29 cellular contexts compared by ENCODE assay signal in the genomic region with DNA sequence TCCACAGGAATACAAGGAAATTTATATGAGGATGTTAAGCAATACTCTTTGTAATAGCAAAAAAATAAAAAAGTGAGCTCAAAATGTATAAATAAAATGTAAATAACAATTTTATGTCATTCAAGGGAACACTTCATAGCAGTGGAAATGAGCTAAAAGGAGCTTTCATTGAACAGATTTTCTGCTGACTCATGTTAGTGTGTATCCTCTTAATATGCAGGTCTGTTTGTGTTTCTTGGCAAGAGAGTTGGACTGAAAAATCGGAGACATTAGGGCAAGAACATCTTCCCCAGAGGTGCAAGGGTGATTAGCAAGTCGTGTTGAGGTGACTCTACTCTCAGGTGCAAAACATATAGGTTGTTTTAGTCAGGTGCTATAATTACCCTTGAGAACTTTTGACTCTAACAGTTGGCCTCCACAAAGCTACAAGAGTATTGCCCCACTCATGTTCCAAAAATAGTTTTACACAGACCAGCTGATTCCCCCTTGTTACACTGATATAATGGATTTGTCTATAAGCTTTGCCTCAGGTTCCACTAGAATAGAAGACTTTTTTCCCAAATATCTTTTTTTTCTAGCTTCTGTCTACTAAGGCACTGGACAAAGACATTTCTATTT.
DNase-seq lines count a peak whose midpoint lies in the region; ATAC-seq, FAIRE-seq and TF ChIP-seq lines count a peak whose summit lies in the region.
"Had no signal": no experiment of that assay in that cellular context is flagged by ENCODE, and none has a peak within 500 bp of the region (broad histone marks: within the 10 kb centered on the region; RNA-seq: fewer than 3 reads in every experiment).

No MANE protein-coding gene starts in this region.

- no peak overlapping the region for H4K91ac ChIP-seq in mesenchymal stem cell (ENCODE audit: low read length)

- no peak overlapping the region for H3K4me3 Mint-ChIP-seq in GM23338
- H3K4me3 Mint-ChIP-seq: activated T-cell treated with anti-CD3 and anti-CD28 coated beads, Interleukin-2, amount 50 U/mL, for 24 hours; CD4-positive, alpha-beta T cell; naive thymus-derived CD8-positive, alpha-beta T cell had no signal

- BruUV-seq in A673 (replicated peaks; lab: Mats Ljungman, UMichigan): no TSS peak
- no TSS peak for BruUV-seq in K562 (replicated peaks; lab: Mats Ljungman, UMichigan)

- H3K27ac ChIP-seq in A673 (ENCODE audit: low read depth, low read length, poor library complexity, severe bottlenecking) (no peak overlapping the region), GM23338 (ENCODE audit: low read depth) (no peak overlapping the region), K562 (ENCODE audit: extremely low read depth, low read depth, low read length) (no peak overlapping the region), mesenchymal stem cell (ENCODE audit: low read length, poor library complexity, severe bottlenecking) (no peak overlapping the region)
- H3K27ac ChIP-seq: cardiac muscle cell, ovary, right atrium auricular region, thoracic aorta, vagina had no signal

- intact Hi-C loops in A673 (cut with micrococcal nuclease; ENCODE audit: unreplicated experiment): no loop called here
- intact Hi-C loops in K562 (cut with micrococcal nuclease): no loop called here

- no peaks in the 10 kb centered on the region for H3K4me1 Mint-ChIP-seq in GM23338
- H3K4me1 Mint-ChIP-seq: naive thymus-derived CD8-positive, alpha-beta T cell had no signal

- H4K20me1 ChIP-seq in GM23338 (replicated peaks; ENCODE audit: insufficient read depth) (no peaks in the 10 kb centered on the region), K562 (replicated peaks; ENCODE audit: control insufficient read depth, insufficient read depth, low read length) (no peaks in the 10 kb centered on the region)

- no peak overlapping the region for H3K4ac ChIP-seq in mesenchymal stem cell (ENCODE audit: low read depth in 1 of 2, low read length in 2 of 2)

- FAIRE-seq in K562 (lab: Jason Lieb, UNC): no peak
- FAIRE-seq: H54 had no signal

- no peak overlapping the region for H3K14ac ChIP-seq in mesenchymal stem cell (ENCODE audit: low read length in 2 of 2)

- H2BK12ac ChIP-seq in mesenchymal stem cell (ENCODE audit: low read length in 2 of 2): no peak overlapping the region

- H3K4me3 ChIP-seq in A673 (ENCODE audit: low read depth, low read length, poor library complexity, severe bottlenecking): no peak overlapping the region
- H3K4me3 ChIP-seq in GM23338: no peak overlapping the region
- H3K4me3 ChIP-seq in K562: no peak overlapping the region
- H3K4me3 ChIP-seq in mesenchymal stem cell (ENCODE audit: insufficient read depth in 1 of 2, low read depth in 1 of 2, low read length in 2 of 2): no peak overlapping the region
- H3K4me3 ChIP-seq: cardiac muscle cell, ovary, right atrium auricular region, thoracic aorta, vagina had no signal

- 0% methylated on average over 2 of the region's 2 CpGs for WGBS in K562 (ENCODE audit: insufficient coverage, low coverage, missing lambda C conversion rate)
- 69% methylated on average over 1 of the region's 2 CpGs for WGBS in mesenchymal stem cell

- H3K9ac ChIP-seq in K562 (ENCODE audit: insufficient read depth in 1 of 2, low read depth in 2 of 2, low read length in 2 of 2) (no peak overlapping the region), mesenchymal stem cell (ENCODE audit: low read length) (no peak overlapping the region)

- H2BK15ac ChIP-seq in mesenchymal stem cell (ENCODE audit: low read depth, poor library complexity, severe bottlenecking): no peak overlapping the region

- no peak for TF ChIP-seq RAD21 in K562 (CRISPR knock-in tag; conservative IDR thresholded peaks at IDR 0.05 in 1 of 2, IDR thresholded peaks at IDR 0.05 in 1 of 2)

- no peaks in the 10 kb centered on the region for H3F3A ChIP-seq in GM23338 (replicated peaks; ENCODE audit: low read depth)

- no peak overlapping the region for H4K8ac ChIP-seq in mesenchymal stem cell (ENCODE audit: low read length)

- H3K18ac ChIP-seq in mesenchymal stem cell (ENCODE audit: low read depth in 1 of 2, low read length in 2 of 2): no peak overlapping the region

- CTCF ChIA-PET in A673 (lab: Charles Lee) (no interaction called here), K562 (lab: Yijun Ruan, JAX; ENCODE audit: low intra/inter-chr PET ratio) (no interaction called here)

- no peaks in the 10 kb centered on the region for H3K36me3 ChIP-seq in A673 (ENCODE audit: insufficient read depth, low read length, poor library complexity, severe bottlenecking)
- no peaks in the 10 kb centered on the region for H3K36me3 ChIP-seq in GM23338 (ENCODE audit: insufficient read depth)
- no peaks in the 10 kb centered on the region for H3K36me3 ChIP-seq in K562 (ENCODE audit: control insufficient read depth, insufficient read depth, low read length)
- H3K36me3 ChIP-seq in mesenchymal stem cell (ENCODE audit: control insufficient read depth in 1 of 2, insufficient read depth in 2 of 2, low read depth in 1 of 2, low read length in 2 of 2): no peaks in the 10 kb centered on the region
- H3K36me3 ChIP-seq: cardiac muscle cell, ovary, right atrium auricular region, thoracic aorta, vagina had no signal

- H3K27me3 Mint-ChIP-seq in GM23338 (ENCODE audit: insufficient read depth, low read depth, poor library complexity): peaks cover 3% of the 10 kb centered on the region
- H3K27me3 Mint-ChIP-seq: activated T-cell treated with anti-CD3 and anti-CD28 coated beads, Interleukin-2, amount 50 U/mL, for 24 hours; CD4-positive, alpha-beta T cell; naive thymus-derived CD8-positive, alpha-beta T cell had no signal

- POLR2A ChIA-PET in A673 (lab: Charles Lee; ENCODE audit: low non-redundant PET) (no interaction called here), K562 (lab: Yijun Ruan, JAX) (no interaction called here)

- H3K79me2 ChIP-seq in GM23338 (replicated peaks; ENCODE audit: insufficient read depth) (no peaks in the 10 kb centered on the region), K562 (ENCODE audit: control insufficient read depth, insufficient read depth, low read length) (no peaks in the 10 kb centered on the region)

- no peaks in the 10 kb centered on the region for H3K4me1 ChIP-seq in A673 (ENCODE audit: insufficient read depth, low read length, poor library complexity, severe bottlenecking)
- no peaks in the 10 kb centered on the region for H3K4me1 ChIP-seq in GM23338 (ENCODE audit: insufficient read depth)
- no peaks in the 10 kb centered on the region for H3K4me1 ChIP-seq in K562 (replicated peaks in 1 of 2; ENCODE audit: control insufficient read depth in 2 of 2, insufficient read depth in 2 of 2, low read length in 2 of 2)
- no peaks in the 10 kb centered on the region for H3K4me1 ChIP-seq in mesenchymal stem cell (ENCODE audit: control insufficient read depth, insufficient read depth, low read depth, low read length)
- H3K4me1 ChIP-seq: right atrium auricular region, vagina had no signal

- H3K27me3 ChIP-seq in A673 (replicated peaks; ENCODE audit: insufficient read depth, low read depth, low read length, poor library complexity) (no peaks in the 10 kb centered on the region), GM23338 (ENCODE audit: insufficient read depth) (no peaks in the 10 kb centered on the region), K562 (ENCODE audit: control insufficient read depth in 2 of 2, insufficient read depth in 2 of 2, low read length in 2 of 2) (no peaks in the 10 kb centered on the region), mesenchymal stem cell (ENCODE audit: control insufficient read depth in 1 of 2, insufficient read depth in 1 of 2, low read length in 2 of 2) (no peaks in the 10 kb centered on the region)
- H3K27me3 ChIP-seq: cardiac muscle cell, ovary, right atrium auricular region, vagina had no signal

- H3K79me1 ChIP-seq in mesenchymal stem cell (replicated peaks; ENCODE audit: low read length, poor library complexity, severe bottlenecking): no peaks in the 10 kb centered on the region

- H2BK5ac ChIP-seq in mesenchymal stem cell (ENCODE audit: low read depth, low read length, poor library complexity, severe bottlenecking): no peak overlapping the region

- in situ Hi-C loops in K562 (cut with MboI): no loop called here

- H3K27ac Mint-ChIP-seq in GM23338: peak overlapping the region; percentile 13
- H3K27ac Mint-ChIP-seq: activated T-cell treated with anti-CD3 and anti-CD28 coated beads, Interleukin-2, amount 50 U/mL, for 24 hours; CD4-positive, alpha-beta T cell; naive thymus-derived CD8-positive, alpha-beta T cell had no signal

- no peak overlapping the region for H2AK5ac ChIP-seq in mesenchymal stem cell (ENCODE audit: low read length, severe bottlenecking)

- no peaks in the 10 kb centered on the region for H3K36me3 Mint-ChIP-seq in GM23338 (ENCODE audit: low read depth)
- H3K36me3 Mint-ChIP-seq: naive thymus-derived CD8-positive, alpha-beta T cell had no signal

- H3K9me3 ChIP-seq in A673 (ENCODE audit: low read depth, low read length, poor library complexity, severe bottlenecking) (no peaks in the 10 kb centered on the region), K562 (replicated peaks; ENCODE audit: control insufficient read depth, insufficient read depth, low read depth, low read length) (no peaks in the 10 kb centered on the region), mesenchymal stem cell (ENCODE audit: control insufficient read depth, low read length) (no peaks in the 10 kb centered on the region)
- H3K9me3 ChIP-seq: ovary, right atrium auricular region, thoracic aorta, vagina had no signal

- ATAC-seq in GM23338: no peak
- ATAC-seq in K562: no peak
- ATAC-seq in GM21619 (IDR thresholded peaks at IDR 0.05; ENCODE audit: unreplicated experiment): no peak
- ATAC-seq in GM19035 (IDR thresholded peaks at IDR 0.05; ENCODE audit: unreplicated experiment): no peak
- ATAC-seq: naive thymus-derived CD8-positive, alpha-beta T cell; SK-N-SH treated with all-trans-retinoic acid at 6 μM for 48 hours; stimulated activated naive CD8-positive, alpha-beta T cell treated with anti-CD3 and anti-CD28 coated beads, Interleukin-15, Interleukin-2, amounts not matched to agents 100 U/mL and 50 U/mL, for 24 hours had no signal

- no peak overlapping the region for H2BK120ac ChIP-seq in mesenchymal stem cell (ENCODE audit: low read depth, low read length)

- TF ChIP-seq CTCF in A673 (conservative IDR thresholded peaks at IDR 0.05; ENCODE audit: low read depth, low read length) (no peak), GM23338 (conservative IDR thresholded peaks at IDR 0.05; ENCODE audit: low read depth in 2 of 2) (no peak), K562 (IDR thresholded peaks at IDR 0.05 in 2 of 3, conservative IDR thresholded peaks at IDR 0.05 in 1 of 3; ENCODE audit: insufficient read depth in 2 of 3, low read depth in 1 of 3, low read length in 3 of 3) (no peak)

- TF ChIP-seq POLR2A in K562 (conservative IDR thresholded peaks at IDR 0.05): no peak

- no peak overlapping the region for H3K23ac ChIP-seq in mesenchymal stem cell (ENCODE audit: low read length in 2 of 2)

- no peaks in the 10 kb centered on the region for H3K9me3 Mint-ChIP-seq in GM23338
- H3K9me3 Mint-ChIP-seq: activated T-cell treated with anti-CD3 and anti-CD28 coated beads, Interleukin-2, amount 50 U/mL, for 24 hours had no signal

- no peak for TF ChIP-seq EP300 in K562 (IDR thresholded peaks at IDR 0.05; ENCODE audit: low read length)

- peak; percentile 22 for DNase-seq in A673 (ENCODE audit: low spot score)
- DNase-seq in GM23338 (ENCODE audit: low spot score): no peak
- no peak for DNase-seq in K562 (ENCODE audit: extremely low read depth in 1 of 4, low spot score in 3 of 4)
- DNase-seq in mesenchymal stem cell: peak; percentile 20
- DNase-seq in activated CD4-positive, alpha-beta T cell treated with anti-CD3 and anti-CD28 coated beads for 1 hour: no peak
- no peak for DNase-seq in HuH-7 (ENCODE audit: low spot score)
- DNase-seq: activated CD4-positive, alpha-beta T cell treated with anti-CD3 and anti-CD28 coated beads for 48 hours; activated gamma-delta T cell treated with Interleukin-2 at 50 U/mL for 16 hours; activated T-cell treated with anti-CD3 and anti-CD28 coated beads, Interleukin-2, amount 50 U/mL, for 24 hours; CD4-positive, alpha-beta T cell; DND-41; head of caudate nucleus; Kasumi-1; mesendoderm; naive thymus-derived CD8-positive, alpha-beta T cell; NCI-H1048; NCI-H1694 treated with DMSO at 0.1 percent for 48 hours; NCI-H748 treated with DMSO at 0.1 percent for 48 hours; ovary; stimulated activated naive CD8-positive, alpha-beta T cell treated with anti-CD3 and anti-CD28 coated beads, Interleukin-15, Interleukin-2, amounts not matched to agents 100 U/mL and 50 U/mL, for 24 hours; T-helper 2 cell had no signal

- H3K9me2 ChIP-seq in GM23338 (ENCODE audit: insufficient read depth): no peaks in the 10 kb centered on the region

- H2AFZ ChIP-seq in GM23338 (no peak overlapping the region), K562 (ENCODE audit: low read depth, low read length) (no peak overlapping the region), mesenchymal stem cell (ENCODE audit: low read depth, low read length) (no peak overlapping the region)

- no peak overlapping the region for H3K4me2 ChIP-seq in GM23338
- H3K4me2 ChIP-seq in K562 (ENCODE audit: insufficient read depth, low read length): no peak overlapping the region
- no peak overlapping the region for H3K4me2 ChIP-seq in mesenchymal stem cell (ENCODE audit: low read length, poor library complexity, severe bottlenecking)

- H3K9me1 ChIP-seq in K562 (ENCODE audit: control insufficient read depth, insufficient read depth, low read length): no peaks in the 10 kb centered on the region

Comparison
In these comparisons a context has a peak if more than half of its experiments do, and no peak if none do; other contexts are left out.
1. DNase-seq: peak in A673 (single experiment) and mesenchymal stem cell (single experiment); none in GM23338 (single experiment), K562 (0 of 4), activated CD4-positive, alpha-beta T cell treated with anti-CD3 and anti-CD28 coated beads for 1 hour (single experiment) and HuH-7 (single experiment).